ENCODE assay signal across 2 cellular contexts in genomic region chr3:148848410-148848809, GRCh38.
TF ChIP-seq lines count a peak whose summit lies in the region.

No MANE protein-coding gene starts in this region.

TF ChIP-seq in HepG2, 621 proteins besides CTCF, POLR2A, EP300 and RAD21:
- TF ChIP-seq DMTF1 (CRISPR knock-in tag; IDR thresholded peaks at IDR 0.05), result no peak
- TF ChIP-seq ZNF225 (CRISPR knock-in tag; IDR thresholded peaks at IDR 0.05), result no peak
- TF ChIP-seq MAFK (conservative IDR thresholded peaks at IDR 0.05 in 1 of 2, IDR thresholded peaks at IDR 0.05 in 1 of 2; ENCODE audit: low read length in 2 of 2), result peak in 1 of 2 experiments; percentile 81; a peak in 3 of 4 replicates
- no peak for TF ChIP-seq HOXD1 (CRISPR knock-in tag; IDR thresholded peaks at IDR 0.05)
- TF ChIP-seq MAFF (IDR thresholded peaks at IDR 0.05; ENCODE audit: low read depth, low read length), result peak; percentile 68
- TF ChIP-seq ZNF280B (CRISPR knock-in tag; IDR thresholded peaks at IDR 0.05; ENCODE audit: borderline replicate concordance), result no peak
- TF ChIP-seq CREB3 (CRISPR knock-in tag; IDR thresholded peaks at IDR 0.05), result no peak

TF ChIP-seq in K562, 482 proteins besides CTCF, POLR2A, EP300 and RAD21:
- TF ChIP-seq HES1 (IDR thresholded peaks at IDR 0.05; ENCODE audit: low read depth) (no peak), MAFK (IDR thresholded peaks at IDR 0.05; ENCODE audit: low read length) (peak; percentile 10; the same call in 1 of the 2 replicates), ZNF316 (IDR thresholded peaks at IDR 0.05) (0 out of 2 replicates have a peak, but pooled peaks have one; percentile 23)
